In the genomic region with DNA sequence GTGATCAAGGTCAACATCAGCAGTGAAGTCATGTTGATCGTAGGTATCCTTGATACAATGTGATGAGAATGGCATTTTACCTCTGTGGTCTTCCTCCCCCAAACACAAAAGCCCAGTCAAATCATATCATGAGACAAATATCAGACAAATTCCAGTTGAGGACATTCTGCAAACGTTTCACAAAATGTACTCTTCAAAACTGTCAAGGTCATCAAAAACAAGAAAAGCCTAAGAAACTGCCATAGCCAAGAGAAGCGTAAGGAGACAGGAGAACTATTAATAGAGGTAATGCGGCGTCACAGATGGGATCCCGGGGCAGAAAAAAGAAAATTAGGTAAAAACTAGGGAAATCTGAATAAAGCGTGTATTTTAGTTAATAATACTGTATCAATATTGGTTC, we compare ENCODE assay signal across 40 cellular contexts.
"Had no signal": no experiment of that assay in that cellular context is flagged by ENCODE, and none has a peak within 500 bp of the region (broad histone marks: within the 10 kb centered on the region; RNA-seq: fewer than 3 reads in every experiment).

No MANE protein-coding gene starts in this region.

- H3K4me3 ChIP-seq: adrenal gland, body of pancreas, breast epithelium, cardiac muscle cell had no signal

- H3K27me3 ChIP-seq: adrenal gland, body of pancreas, brain microvascular endothelial cell, breast epithelium, cardiac muscle cell had no signal

- H3K9me3 Mint-ChIP-seq: central memory CD8-positive, alpha-beta T cell; T-helper 2 cell treated with Interferon-gamma antibody and Interleukin-4, amounts not matched to agents 5 μg/mL and 100 μg/mL, for 36 hours had no signal

- H3K36me3 ChIP-seq: adrenal gland, brain microvascular endothelial cell, breast epithelium, cardiac muscle cell had no signal

- H3K9me3 ChIP-seq: adrenal gland had no signal

- H3K27ac Mint-ChIP-seq: activated B cell treated with CpG ODN at 0.5 μM for 24 hours; activated CD4-positive, alpha-beta memory T cell treated with anti-CD3 and anti-CD28 coated beads for 36 hours; activated CD4-positive, alpha-beta T cell treated with anti-CD3 and anti-CD28 coated beads, Interleukin-2, amount 10 ng/mL, durations not matched to agents 24 days and 14 days; activated CD8-positive, alpha-beta T cell treated with anti-CD3 and anti-CD28 coated beads for 36 hours; activated naive CD4-positive, alpha-beta T cell treated with anti-CD3 and anti-CD28 coated beads for 36 hours; activated naive CD4-positive, alpha-beta T cell treated with anti-CD3 and anti-CD28 coated beads, Interleukin-2, amount 50 U/mL, for 72 hours; activated naive CD8-positive, alpha-beta T cell treated with anti-CD3 and anti-CD28 coated beads for 36 hours; activated T-cell treated with anti-CD3 and anti-CD28 coated beads, Interleukin-2, amount 50 U/mL, for 72 hours; activated T-helper 1 cell treated with anti-CD3 and anti-CD28 coated beads, Interleukin-12 subunit alpha, Interleukin-12 subunit beta, Interleukin-2, Interleukin-4 antibody, amounts not matched to agents 30 ng/mL and 10 ng/mL and 1 ng/mL, durations not matched to agents 14 hours and 24 hours and 36 hours; activated T-helper 17 cell treated with anti-CD3 and anti-CD28 coated beads, Interleukin-2, amount 50 U/mL, for 72 hours; T-helper 1 cell treated with Interleukin-12 subunit alpha and Interleukin-12 subunit beta and Interleukin-4 antibody, amounts not matched to agents 30 μg/mL and 1 μg/mL, for 36 hours; T-helper 2 cell treated with Interferon-gamma antibody and Interleukin-4, amounts not matched to agents 5 μg/mL and 100 μg/mL, for 36 hours had no signal

- H3K4me3 Mint-ChIP-seq: activated B cell treated with CpG ODN at 0.5 μM for 24 hours; activated CD4-positive, alpha-beta memory T cell treated with anti-CD3 and anti-CD28 coated beads for 36 hours; activated CD4-positive, alpha-beta T cell treated with anti-CD3 and anti-CD28 coated beads, Interleukin-2, amount 10 ng/mL, durations not matched to agents 24 days and 14 days; activated CD8-positive, alpha-beta T cell treated with anti-CD3 and anti-CD28 coated beads for 36 hours; activated naive CD4-positive, alpha-beta T cell treated with anti-CD3 and anti-CD28 coated beads for 36 hours; activated naive CD8-positive, alpha-beta T cell treated with anti-CD3 and anti-CD28 coated beads for 36 hours; activated T-cell treated with anti-CD3 and anti-CD28 coated beads, Interleukin-2, amount 50 U/mL, for 4 hours; activated T-cell treated with anti-CD3 and anti-CD28 coated beads, Interleukin-2, amount 50 U/mL, for 72 hours; activated T-helper 1 cell treated with anti-CD3 and anti-CD28 coated beads, Interleukin-12 subunit alpha, Interleukin-12 subunit beta, Interleukin-2, Interleukin-4 antibody, amounts not matched to agents 30 ng/mL and 10 ng/mL and 1 ng/mL, durations not matched to agents 14 hours and 24 hours and 36 hours; activated T-helper 17 cell treated with anti-CD3 and anti-CD28 coated beads, Interleukin-2, amount 50 U/mL, for 72 hours; central memory CD8-positive, alpha-beta T cell; T-helper 1 cell treated with Interleukin-12 subunit alpha and Interleukin-12 subunit beta and Interleukin-4 antibody, amounts not matched to agents 30 μg/mL and 1 μg/mL, for 36 hours; T-helper 2 cell treated with Interferon-gamma antibody and Interleukin-4, amounts not matched to agents 5 μg/mL and 100 μg/mL, for 36 hours had no signal

- H3K4me1 ChIP-seq: adrenal gland, body of pancreas, breast epithelium had no signal

- H3K36me3 Mint-ChIP-seq: activated CD4-positive, alpha-beta memory T cell treated with anti-CD3 and anti-CD28 coated beads for 36 hours had no signal

- FAIRE-seq: astrocyte, TTC549 had no signal

- H3K4me1 Mint-ChIP-seq: central memory CD8-positive, alpha-beta T cell had no signal

- ATAC-seq: activated CD8-positive, alpha-beta T cell treated with anti-CD3 and anti-CD28 coated beads for 36 hours; activated naive CD4-positive, alpha-beta T cell treated with anti-CD3 and anti-CD28 coated beads, Interleukin-2, amount 50 U/mL, for 72 hours; activated T-cell treated with anti-CD3 and anti-CD28 coated beads, Interleukin-2, amount 50 U/mL, for 4 hours; activated T-cell treated with anti-CD3 and anti-CD28 coated beads, Interleukin-2, amount 50 U/mL, for 72 hours; activated T-helper 17 cell treated with anti-CD3 and anti-CD28 coated beads, Interleukin-2, amount 50 U/mL, for 72 hours; body of pancreas had no signal

- H3K27ac ChIP-seq: adrenal gland, body of pancreas, brain microvascular endothelial cell, breast epithelium, cardiac muscle cell, VCaP had no signal

- H3K27me3 Mint-ChIP-seq: activated CD8-positive, alpha-beta T cell treated with anti-CD3 and anti-CD28 coated beads for 36 hours; activated naive CD8-positive, alpha-beta T cell treated with anti-CD3 and anti-CD28 coated beads for 36 hours; activated T-helper 17 cell treated with anti-CD3 and anti-CD28 coated beads, Interleukin-2, amount 50 U/mL, for 72 hours; central memory CD8-positive, alpha-beta T cell had no signal

- DNase-seq: activated B cell treated with CpG ODN at 0.5 μM for 24 hours; activated CD4-positive, alpha-beta memory T cell treated with anti-CD3 and anti-CD28 coated beads for 36 hours; activated CD4-positive, alpha-beta T cell treated with anti-CD3 and anti-CD28 coated beads for 4 hours; activated CD4-positive, alpha-beta T cell treated with anti-CD3 and anti-CD28 coated beads, Interleukin-2, amount 10 ng/mL, durations not matched to agents 24 days and 14 days; activated CD4-positive, alpha-beta T cell treated with anti-CD3 and anti-CD28 coated beads, Interleukin-2, amount 50 U/mL, for 1 hour; activated CD4-positive, alpha-beta T cell treated with anti-CD3 and anti-CD28 coated beads, Interleukin-2, amount 50 U/mL, for 4 hours; activated CD4-positive, CD25-positive, alpha-beta regulatory T cell treated with anti-CD3 and anti-CD28 coated beads, Interleukin-2, amount 50 U/mL, for 72 hours; activated CD8-positive, alpha-beta memory T cell treated with anti-CD3 and anti-CD28 coated beads, Interleukin-2, amount 50 U/mL, for 4 hours; activated CD8-positive, alpha-beta T cell treated with anti-CD3 and anti-CD28 coated beads for 36 hours; activated effector memory CD4-positive, alpha-beta T cell treated with anti-CD3 and anti-CD28 coated beads, Interleukin-2, amount 50 U/mL, for 16 hours; activated gamma-delta T cell treated with Interleukin-2 at 50 U/mL for 16 hours; activated naive CD4-positive, alpha-beta T cell; activated naive CD4-positive, alpha-beta T cell treated with anti-CD3 and anti-CD28 coated beads for 36 hours; activated naive CD4-positive, alpha-beta T cell treated with anti-CD3 and anti-CD28 coated beads, Interleukin-2, amount 50 U/mL, for 16 hours; activated naive CD8-positive, alpha-beta T cell treated with anti-CD3 and anti-CD28 coated beads for 36 hours; activated T-cell treated with anti-CD3 and anti-CD28 coated beads for 4 hours; activated T-cell treated with anti-CD3 and anti-CD28 coated beads, Interleukin-2, amount 50 U/mL, for 1 hour; activated T-cell treated with anti-CD3 and anti-CD28 coated beads, Interleukin-2, amount 50 U/mL, for 4 hours; activated T-cell treated with anti-CD3 and anti-CD28 coated beads, Interleukin-2, amount 50 U/mL, for 72 hours; adrenal gland; amniotic stem cell; aorta; body of pancreas; brain microvascular endothelial cell; caudate nucleus; cerebellar nuclear complex; T-helper 1 cell; T-helper 2 cell; T-helper 9 cell had no signal
